ENCODE assay signal across 1 cellular context in the genomic region with DNA sequence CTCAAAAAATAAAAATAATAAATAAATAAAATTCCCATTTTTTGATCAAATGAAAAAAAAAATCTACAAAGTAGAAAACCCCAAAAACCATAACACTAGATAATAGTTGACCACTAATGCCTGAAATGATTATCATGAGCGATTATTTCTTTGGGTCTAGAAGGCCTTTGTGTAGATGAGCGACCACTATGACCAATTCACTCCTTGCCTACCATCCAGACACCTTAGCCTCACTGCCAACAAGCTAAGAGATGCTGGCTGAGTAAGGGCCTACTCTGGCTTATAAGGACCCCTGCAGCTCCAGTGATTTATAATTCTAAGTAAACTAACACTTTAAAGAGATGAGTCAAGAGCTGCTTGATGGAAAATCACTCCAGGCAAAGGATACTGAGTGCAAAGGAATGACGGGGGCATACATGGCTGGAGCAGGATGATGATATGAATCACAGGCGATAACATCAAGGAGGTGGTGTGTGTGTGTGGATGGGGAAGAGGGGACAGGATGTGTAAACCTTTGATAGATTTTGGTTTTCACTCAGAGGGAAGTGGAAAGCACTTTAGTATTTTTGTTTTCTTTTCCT.
A peak's percentile ranks its signal among the peaks of the same experiment; 100 is the strongest.
TF ChIP-seq lines count a peak whose summit lies in the region.

No MANE protein-coding gene starts in this region.

TF ChIP-seq in HEK293, 187 proteins besides CTCF, POLR2A, EP300 and RAD21 (continued from another document):
- TF ChIP-seq, protein P1, sequence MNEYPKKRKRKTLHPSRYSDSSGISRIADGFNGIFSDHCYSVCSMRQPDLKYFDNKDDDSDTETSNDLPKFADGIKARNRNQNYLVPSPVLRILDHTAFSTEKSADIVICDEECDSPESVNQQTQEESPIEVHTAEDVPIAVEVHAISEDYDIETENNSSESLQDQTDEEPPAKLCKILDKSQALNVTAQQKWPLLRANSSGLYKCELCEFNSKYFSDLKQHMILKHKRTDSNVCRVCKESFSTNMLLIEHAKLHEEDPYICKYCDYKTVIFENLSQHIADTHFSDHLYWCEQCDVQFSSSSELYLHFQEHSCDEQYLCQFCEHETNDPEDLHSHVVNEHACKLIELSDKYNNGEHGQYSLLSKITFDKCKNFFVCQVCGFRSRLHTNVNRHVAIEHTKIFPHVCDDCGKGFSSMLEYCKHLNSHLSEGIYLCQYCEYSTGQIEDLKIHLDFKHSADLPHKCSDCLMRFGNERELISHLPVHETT (tag by site-specific recombination; IDR thresholded peaks at IDR 0.05) = peak; percentile 85
- TF ChIP-seq HOXD13 (CRISPR knock-in tag; IDR thresholded peaks at IDR 0.05; ENCODE audit: borderline replicate concordance) (0 out of 2 replicates have a peak, but pooled peaks have one; percentile 43), ZNF114 (tag by site-specific recombination; IDR thresholded peaks at IDR 0.05) (no peak), ZNF596 (tag by site-specific recombination; IDR thresholded peaks at IDR 0.05) (no peak), ZNF747 (tag by site-specific recombination; IDR thresholded peaks at IDR 0.05) (no peak), ZNF664 (tag by site-specific recombination; IDR thresholded peaks at IDR 0.05) (no peak), ZBTB8A (tag by site-specific recombination; IDR thresholded peaks at IDR 0.05) (no peak), SCRT1 (tag by site-specific recombination; IDR thresholded peaks at IDR 0.05; ENCODE audit: borderline replicate concordance) (no peak), ZNF311 (tag by site-specific recombination; IDR thresholded peaks at IDR 0.05; ENCODE audit: borderline replicate concordance) (no peak), ZEB2 (tag by site-specific recombination; IDR thresholded peaks at IDR 0.05) (peak; percentile 70), BCL11B (tag by site-specific recombination; IDR thresholded peaks at IDR 0.05; ENCODE audit: low read depth) (no peak), ZNF658 (tag by site-specific recombination; IDR thresholded peaks at IDR 0.05) (no peak), ZNF548 (tag by site-specific recombination; IDR thresholded peaks at IDR 0.05) (no peak), ZNF184 (tag by site-specific recombination; IDR thresholded peaks at IDR 0.05) (peak; percentile 53; the same call in 1 of the 2 replicates), ZNF433 (tag by site-specific recombination; IDR thresholded peaks at IDR 0.05; ENCODE audit: low read depth) (no peak), ZNF660 (tag by site-specific recombination; IDR thresholded peaks at IDR 0.05) (peak; percentile 73; the same call in 1 of the 2 replicates), ZNF16 (tag by site-specific recombination; IDR thresholded peaks at IDR 0.05; ENCODE audit: low read depth) (no peak)
- TF ChIP-seq, protein P2, sequence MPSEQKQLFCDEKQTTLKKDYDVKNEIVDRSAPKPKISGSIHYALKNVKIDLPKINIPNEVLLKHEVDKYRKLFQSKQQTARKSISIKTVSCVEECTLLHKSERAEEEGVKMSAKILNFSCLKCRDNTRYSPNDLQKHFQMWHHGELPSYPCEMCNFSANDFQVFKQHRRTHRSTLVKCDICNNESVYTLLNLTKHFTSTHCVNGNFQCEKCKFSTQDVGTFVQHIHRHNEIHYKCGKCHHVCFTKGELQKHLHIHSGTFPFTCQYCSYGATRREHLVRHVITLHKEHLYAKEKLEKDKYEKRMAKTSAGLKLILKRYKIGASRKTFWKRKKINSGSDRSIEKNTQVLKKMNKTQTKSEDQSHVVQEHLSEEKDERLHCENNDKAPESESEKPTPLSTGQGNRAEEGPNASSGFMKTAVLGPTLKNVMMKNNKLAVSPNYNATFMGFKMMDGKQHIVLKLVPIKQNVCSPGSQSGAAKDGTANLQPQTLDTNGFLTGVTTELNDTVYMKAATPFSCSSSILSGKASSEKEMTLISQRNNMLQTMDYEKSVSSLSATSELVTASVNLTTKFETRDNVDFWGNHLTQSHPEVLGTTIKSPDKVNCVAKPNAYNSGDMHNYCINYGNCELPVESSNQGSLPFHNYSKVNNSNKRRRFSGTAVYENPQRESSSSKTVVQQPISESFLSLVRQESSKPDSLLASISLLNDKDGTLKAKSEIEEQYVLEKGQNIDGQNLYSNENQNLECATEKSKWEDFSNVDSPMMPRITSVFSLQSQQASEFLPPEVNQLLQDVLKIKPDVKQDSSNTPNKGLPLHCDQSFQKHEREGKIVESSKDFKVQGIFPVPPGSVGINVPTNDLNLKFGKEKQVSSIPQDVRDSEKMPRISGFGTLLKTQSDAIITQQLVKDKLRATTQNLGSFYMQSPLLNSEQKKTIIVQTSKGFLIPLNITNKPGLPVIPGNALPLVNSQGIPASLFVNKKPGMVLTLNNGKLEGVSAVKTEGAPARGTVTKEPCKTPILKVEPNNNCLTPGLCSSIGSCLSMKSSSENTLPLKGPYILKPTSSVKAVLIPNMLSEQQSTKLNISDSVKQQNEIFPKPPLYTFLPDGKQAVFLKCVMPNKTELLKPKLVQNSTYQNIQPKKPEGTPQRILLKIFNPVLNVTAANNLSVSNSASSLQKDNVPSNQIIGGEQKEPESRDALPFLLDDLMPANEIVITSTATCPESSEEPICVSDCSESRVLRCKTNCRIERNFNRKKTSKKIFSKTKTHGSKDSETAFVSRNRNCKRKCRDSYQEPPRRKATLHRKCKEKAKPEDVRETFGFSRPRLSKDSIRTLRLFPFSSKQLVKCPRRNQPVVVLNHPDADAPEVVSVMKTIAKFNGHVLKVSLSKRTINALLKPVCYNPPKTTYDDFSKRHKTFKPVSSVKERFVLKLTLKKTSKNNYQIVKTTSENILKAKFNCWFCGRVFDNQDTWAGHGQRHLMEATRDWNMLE (tag by site-specific recombination; conservative IDR thresholded peaks at IDR 0.05; ENCODE audit: low read depth) = no peak
- TF ChIP-seq, protein P3, sequence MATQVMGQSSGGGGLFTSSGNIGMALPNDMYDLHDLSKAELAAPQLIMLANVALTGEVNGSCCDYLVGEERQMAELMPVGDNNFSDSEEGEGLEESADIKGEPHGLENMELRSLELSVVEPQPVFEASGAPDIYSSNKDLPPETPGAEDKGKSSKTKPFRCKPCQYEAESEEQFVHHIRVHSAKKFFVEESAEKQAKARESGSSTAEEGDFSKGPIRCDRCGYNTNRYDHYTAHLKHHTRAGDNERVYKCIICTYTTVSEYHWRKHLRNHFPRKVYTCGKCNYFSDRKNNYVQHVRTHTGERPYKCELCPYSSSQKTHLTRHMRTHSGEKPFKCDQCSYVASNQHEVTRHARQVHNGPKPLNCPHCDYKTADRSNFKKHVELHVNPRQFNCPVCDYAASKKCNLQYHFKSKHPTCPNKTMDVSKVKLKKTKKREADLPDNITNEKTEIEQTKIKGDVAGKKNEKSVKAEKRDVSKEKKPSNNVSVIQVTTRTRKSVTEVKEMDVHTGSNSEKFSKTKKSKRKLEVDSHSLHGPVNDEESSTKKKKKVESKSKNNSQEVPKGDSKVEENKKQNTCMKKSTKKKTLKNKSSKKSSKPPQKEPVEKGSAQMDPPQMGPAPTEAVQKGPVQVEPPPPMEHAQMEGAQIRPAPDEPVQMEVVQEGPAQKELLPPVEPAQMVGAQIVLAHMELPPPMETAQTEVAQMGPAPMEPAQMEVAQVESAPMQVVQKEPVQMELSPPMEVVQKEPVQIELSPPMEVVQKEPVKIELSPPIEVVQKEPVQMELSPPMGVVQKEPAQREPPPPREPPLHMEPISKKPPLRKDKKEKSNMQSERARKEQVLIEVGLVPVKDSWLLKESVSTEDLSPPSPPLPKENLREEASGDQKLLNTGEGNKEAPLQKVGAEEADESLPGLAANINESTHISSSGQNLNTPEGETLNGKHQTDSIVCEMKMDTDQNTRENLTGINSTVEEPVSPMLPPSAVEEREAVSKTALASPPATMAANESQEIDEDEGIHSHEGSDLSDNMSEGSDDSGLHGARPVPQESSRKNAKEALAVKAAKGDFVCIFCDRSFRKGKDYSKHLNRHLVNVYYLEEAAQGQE (tag by site-specific recombination; IDR thresholded peaks at IDR 0.05) = no peak
- TF ChIP-seq, protein P4, sequence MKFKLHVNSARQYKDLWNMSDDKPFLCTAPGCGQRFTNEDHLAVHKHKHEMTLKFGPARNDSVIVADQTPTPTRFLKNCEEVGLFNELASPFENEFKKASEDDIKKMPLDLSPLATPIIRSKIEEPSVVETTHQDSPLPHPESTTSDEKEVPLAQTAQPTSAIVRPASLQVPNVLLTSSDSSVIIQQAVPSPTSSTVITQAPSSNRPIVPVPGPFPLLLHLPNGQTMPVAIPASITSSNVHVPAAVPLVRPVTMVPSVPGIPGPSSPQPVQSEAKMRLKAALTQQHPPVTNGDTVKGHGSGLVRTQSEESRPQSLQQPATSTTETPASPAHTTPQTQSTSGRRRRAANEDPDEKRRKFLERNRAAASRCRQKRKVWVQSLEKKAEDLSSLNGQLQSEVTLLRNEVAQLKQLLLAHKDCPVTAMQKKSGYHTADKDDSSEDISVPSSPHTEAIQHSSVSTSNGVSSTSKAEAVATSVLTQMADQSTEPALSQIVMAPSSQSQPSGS (tag by site-specific recombination; IDR thresholded peaks at IDR 0.05; ENCODE audit: low read depth) = no peak
- TF ChIP-seq, protein P5, sequence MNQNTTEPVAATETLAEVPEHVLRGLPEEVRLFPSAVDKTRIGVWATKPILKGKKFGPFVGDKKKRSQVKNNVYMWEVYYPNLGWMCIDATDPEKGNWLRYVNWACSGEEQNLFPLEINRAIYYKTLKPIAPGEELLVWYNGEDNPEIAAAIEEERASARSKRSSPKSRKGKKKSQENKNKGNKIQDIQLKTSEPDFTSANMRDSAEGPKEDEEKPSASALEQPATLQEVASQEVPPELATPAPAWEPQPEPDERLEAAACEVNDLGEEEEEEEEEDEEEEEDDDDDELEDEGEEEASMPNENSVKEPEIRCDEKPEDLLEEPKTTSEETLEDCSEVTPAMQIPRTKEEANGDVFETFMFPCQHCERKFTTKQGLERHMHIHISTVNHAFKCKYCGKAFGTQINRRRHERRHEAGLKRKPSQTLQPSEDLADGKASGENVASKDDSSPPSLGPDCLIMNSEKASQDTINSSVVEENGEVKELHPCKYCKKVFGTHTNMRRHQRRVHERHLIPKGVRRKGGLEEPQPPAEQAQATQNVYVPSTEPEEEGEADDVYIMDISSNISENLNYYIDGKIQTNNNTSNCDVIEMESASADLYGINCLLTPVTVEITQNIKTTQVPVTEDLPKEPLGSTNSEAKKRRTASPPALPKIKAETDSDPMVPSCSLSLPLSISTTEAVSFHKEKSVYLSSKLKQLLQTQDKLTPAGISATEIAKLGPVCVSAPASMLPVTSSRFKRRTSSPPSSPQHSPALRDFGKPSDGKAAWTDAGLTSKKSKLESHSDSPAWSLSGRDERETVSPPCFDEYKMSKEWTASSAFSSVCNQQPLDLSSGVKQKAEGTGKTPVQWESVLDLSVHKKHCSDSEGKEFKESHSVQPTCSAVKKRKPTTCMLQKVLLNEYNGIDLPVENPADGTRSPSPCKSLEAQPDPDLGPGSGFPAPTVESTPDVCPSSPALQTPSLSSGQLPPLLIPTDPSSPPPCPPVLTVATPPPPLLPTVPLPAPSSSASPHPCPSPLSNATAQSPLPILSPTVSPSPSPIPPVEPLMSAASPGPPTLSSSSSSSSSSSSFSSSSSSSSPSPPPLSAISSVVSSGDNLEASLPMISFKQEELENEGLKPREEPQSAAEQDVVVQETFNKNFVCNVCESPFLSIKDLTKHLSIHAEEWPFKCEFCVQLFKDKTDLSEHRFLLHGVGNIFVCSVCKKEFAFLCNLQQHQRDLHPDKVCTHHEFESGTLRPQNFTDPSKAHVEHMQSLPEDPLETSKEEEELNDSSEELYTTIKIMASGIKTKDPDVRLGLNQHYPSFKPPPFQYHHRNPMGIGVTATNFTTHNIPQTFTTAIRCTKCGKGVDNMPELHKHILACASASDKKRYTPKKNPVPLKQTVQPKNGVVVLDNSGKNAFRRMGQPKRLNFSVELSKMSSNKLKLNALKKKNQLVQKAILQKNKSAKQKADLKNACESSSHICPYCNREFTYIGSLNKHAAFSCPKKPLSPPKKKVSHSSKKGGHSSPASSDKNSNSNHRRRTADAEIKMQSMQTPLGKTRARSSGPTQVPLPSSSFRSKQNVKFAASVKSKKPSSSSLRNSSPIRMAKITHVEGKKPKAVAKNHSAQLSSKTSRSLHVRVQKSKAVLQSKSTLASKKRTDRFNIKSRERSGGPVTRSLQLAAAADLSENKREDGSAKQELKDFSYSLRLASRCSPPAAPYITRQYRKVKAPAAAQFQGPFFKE (tag by site-specific recombination; IDR thresholded peaks at IDR 0.05; ENCODE audit: borderline replicate concordance) = no peak
- TF ChIP-seq, protein P6, sequence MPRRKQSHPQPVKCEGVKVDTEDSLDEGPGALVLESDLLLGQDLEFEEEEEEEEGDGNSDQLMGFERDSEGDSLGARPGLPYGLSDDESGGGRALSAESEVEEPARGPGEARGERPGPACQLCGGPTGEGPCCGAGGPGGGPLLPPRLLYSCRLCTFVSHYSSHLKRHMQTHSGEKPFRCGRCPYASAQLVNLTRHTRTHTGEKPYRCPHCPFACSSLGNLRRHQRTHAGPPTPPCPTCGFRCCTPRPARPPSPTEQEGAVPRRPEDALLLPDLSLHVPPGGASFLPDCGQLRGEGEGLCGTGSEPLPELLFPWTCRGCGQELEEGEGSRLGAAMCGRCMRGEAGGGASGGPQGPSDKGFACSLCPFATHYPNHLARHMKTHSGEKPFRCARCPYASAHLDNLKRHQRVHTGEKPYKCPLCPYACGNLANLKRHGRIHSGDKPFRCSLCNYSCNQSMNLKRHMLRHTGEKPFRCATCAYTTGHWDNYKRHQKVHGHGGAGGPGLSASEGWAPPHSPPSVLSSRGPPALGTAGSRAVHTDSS (tag by site-specific recombination; IDR thresholded peaks at IDR 0.05) = no peak
